In the genomic region with DNA sequence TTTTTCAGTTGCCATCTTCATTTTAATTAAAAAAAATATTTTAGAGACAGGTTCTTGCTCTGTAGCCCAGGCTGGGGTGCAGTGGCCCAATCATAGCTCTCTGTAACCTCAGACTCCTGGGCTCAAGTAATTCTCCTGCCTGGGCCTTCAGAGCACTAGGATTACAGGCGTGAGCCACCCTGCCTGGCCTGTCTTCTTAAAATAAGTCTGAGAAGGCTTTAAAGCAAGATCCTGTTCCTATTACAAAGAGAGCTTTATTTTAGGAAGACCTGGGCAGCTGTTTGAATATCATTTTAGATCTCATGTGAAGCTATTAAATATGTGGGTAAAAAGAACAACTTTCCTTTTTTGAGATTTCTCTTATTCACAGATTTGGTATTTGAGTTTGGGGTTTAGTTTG, we compare ENCODE assay signal across 17 cellular contexts. TPM values are rescaled to one million over a fixed set of nuclear protein-coding genes. Genes with fewer than 3 reads are reported as not detected.
DNase-seq lines count a peak whose midpoint lies in the region; ATAC-seq and TF ChIP-seq lines count a peak whose summit lies in the region.
"Had no signal": no experiment of that assay in that cellular context is flagged by ENCODE, and none has a peak within 500 bp of the region (broad histone marks: within the 10 kb centered on the region; RNA-seq: fewer than 3 reads in every experiment).

No MANE protein-coding gene starts in this region.

- intact Hi-C loops in activated CD4-positive, alpha-beta T cell treated with anti-CD3 and anti-CD28 coated beads, Interleukin-2, amount 10 ng/mL, durations not matched to agents 24 days and 14 days (cut with micrococcal nuclease) = no loop called here

- no peak for TF ChIP-seq CTCF in nephron (IDR thresholded peaks at IDR 0.05; ENCODE audit: unreplicated experiment in 3 of 3)

- H3K36me3 Mint-ChIP-seq in activated CD4-positive, alpha-beta T cell treated with anti-CD3 and anti-CD28 coated beads, Interleukin-2, amount 10 ng/mL, durations not matched to agents 24 days and 14 days (ENCODE audit: low read depth) = no peaks in the 10 kb centered on the region
- H3K36me3 Mint-ChIP-seq in nephron (ENCODE audit: low read depth) = peaks cover 5% of the 10 kb centered on the region
- H3K36me3 Mint-ChIP-seq: CD14-positive monocyte; CD4-positive, alpha-beta memory T cell had no signal

- no peak overlapping the region for H3K27ac Mint-ChIP-seq in activated CD4-positive, alpha-beta T cell treated with anti-CD3 and anti-CD28 coated beads, Interleukin-2, amount 10 ng/mL, durations not matched to agents 24 days and 14 days
- peak overlapping the region; percentile 18 to 74 (median 40) for H3K27ac Mint-ChIP-seq in nephron
- H3K27ac Mint-ChIP-seq: CD14-positive monocyte; CD4-positive, alpha-beta memory T cell; GM23338 had no signal

- no peaks in the 10 kb centered on the region for H3K9me3 ChIP-seq in adipocyte (ENCODE audit: control insufficient read depth, low read length)
- H3K9me3 ChIP-seq: A549 had no signal

- ATAC-seq in GM21786 (IDR thresholded peaks at IDR 0.05; ENCODE audit: unreplicated experiment) = no peak
- no peak for ATAC-seq in GM21576 (IDR thresholded peaks at IDR 0.05; ENCODE audit: unreplicated experiment)
- ATAC-seq: A549 had no signal

- no peaks in the 10 kb centered on the region for H3K27me3 ChIP-seq in adipocyte (replicated peaks; ENCODE audit: control insufficient read depth, insufficient read depth, low read length)
- H3K27me3 ChIP-seq: BLaER1 had no signal

- no peak overlapping the region for H3K4me3 Mint-ChIP-seq in activated CD4-positive, alpha-beta T cell treated with anti-CD3 and anti-CD28 coated beads, Interleukin-2, amount 10 ng/mL, durations not matched to agents 24 days and 14 days
- no peak overlapping the region for H3K4me3 Mint-ChIP-seq in nephron
- H3K4me3 Mint-ChIP-seq: CD14-positive monocyte; CD4-positive, alpha-beta memory T cell; GM23338 had no signal

- no peaks in the 10 kb centered on the region for H3K4me1 Mint-ChIP-seq in activated CD4-positive, alpha-beta T cell treated with anti-CD3 and anti-CD28 coated beads, Interleukin-2, amount 10 ng/mL, durations not matched to agents 24 days and 14 days
- peaks cover 12% of the 10 kb centered on the region for H3K4me1 Mint-ChIP-seq in nephron
- H3K4me1 Mint-ChIP-seq: CD14-positive monocyte, GM23338 had no signal

- peak; percentile 34 for DNase-seq in activated CD4-positive, alpha-beta T cell treated with anti-CD3 and anti-CD28 coated beads, Interleukin-2, amount 10 ng/mL, durations not matched to agents 24 days and 14 days
- DNase-seq in activated CD4-positive, alpha-beta T cell treated with anti-CD3 and anti-CD28 coated beads, Interleukin-2, amount 50 U/mL, for 4 hours = no peak
- no peak for DNase-seq in adipocyte (ENCODE audit: low read depth)
- DNase-seq in KG1 (lab: John Stamatoyannopoulos, UW) = no peak
- DNase-seq: Calu3; CD4-positive, alpha-beta memory T cell; DMS79 treated with DMSO at 0.1 percent for 48 hours; GF-D8; HCEC 1CT had no signal

- peaks cover 8% of the 10 kb centered on the region for H3K4me1 ChIP-seq in adipocyte (ENCODE audit: control insufficient read depth, insufficient read depth, low read length)
- H3K4me1 ChIP-seq: A549 had no signal

- H3K4me3 ChIP-seq in adipocyte (ENCODE audit: low read length) = no peak overlapping the region
- H3K4me3 ChIP-seq: A549, BLaER1, GM23338 had no signal

- H3K9ac ChIP-seq in adipocyte (ENCODE audit: low read length) = peak overlapping the region; percentile 63
- H3K9ac ChIP-seq: BLaER1 had no signal

- H3K27me3 Mint-ChIP-seq in activated CD4-positive, alpha-beta T cell treated with anti-CD3 and anti-CD28 coated beads, Interleukin-2, amount 10 ng/mL, durations not matched to agents 24 days and 14 days = peaks cover 14% of the 10 kb centered on the region
- H3K27me3 Mint-ChIP-seq in nephron (ENCODE audit: low read depth) = peaks cover 4% of the 10 kb centered on the region

- H3K36me3 ChIP-seq in adipocyte (ENCODE audit: control insufficient read depth, insufficient read depth, low read length, severe bottlenecking) = no peaks in the 10 kb centered on the region
- H3K36me3 ChIP-seq: BLaER1 had no signal

- no peaks in the 10 kb centered on the region for H3K9me3 Mint-ChIP-seq in activated CD4-positive, alpha-beta T cell treated with anti-CD3 and anti-CD28 coated beads, Interleukin-2, amount 10 ng/mL, durations not matched to agents 24 days and 14 days
- H3K9me3 Mint-ChIP-seq in nephron = peaks cover 8% of the 10 kb centered on the region
- H3K9me3 Mint-ChIP-seq: CD4-positive, alpha-beta memory T cell; GM23338 had no signal

RNA-seq across cellular contexts. Expression of a gene that starts 1.5 kb away (rescaled TPM):
- not detected in 2 replicates for total RNA-seq in activated CD4-positive, alpha-beta T cell treated with anti-CD3 and anti-CD28 coated beads, Interleukin-2, amount 10 ng/mL, durations not matched to agents 24 days and 14 days
- total RNA-seq: Calu3, HT1080 had no signal

RNA-seq across cellular contexts. Expression of a gene that starts 53.1 kb away (rescaled TPM):
- 3.2 and 4.7 TPM in 2 replicates for total RNA-seq in activated CD4-positive, alpha-beta T cell treated with anti-CD3 and anti-CD28 coated beads, Interleukin-2, amount 10 ng/mL, durations not matched to agents 24 days and 14 days

RNA-seq across cellular contexts. Expression of a gene that starts 53.2 kb away (rescaled TPM):
- total RNA-seq in activated CD4-positive, alpha-beta T cell treated with anti-CD3 and anti-CD28 coated beads, Interleukin-2, amount 10 ng/mL, durations not matched to agents 24 days and 14 days = 0.47 TPM in 1 of 2 replicates, not detected in the other
- total RNA-seq: CD4-positive, alpha-beta memory T cell had no signal
